2 cellular contexts compared by ENCODE assay signal in genomic region chr12:88037770-88038169, GRCh38.
TF ChIP-seq lines count a peak whose summit lies in the region.

No MANE protein-coding gene starts in this region.

TF ChIP-seq in SK-N-SH, 30 proteins besides CTCF, POLR2A, EP300 and RAD21 (continued from another document):
- no peak for TF ChIP-seq ZBTB33 (IDR thresholded peaks at IDR 0.05; ENCODE audit: borderline replicate concordance, low read depth)
- no peak for TF ChIP-seq POLR2AphosphoS5 (IDR thresholded peaks at IDR 0.05; ENCODE audit: low read depth, low read length)
TF ChIP-seq in SK-N-SH: peak in this region for 0.

TF ChIP-seq in SK-N-SH treated with all-trans-retinoic acid at 6 μM for 48 hours, 23 proteins besides CTCF, POLR2A, EP300 and RAD21:
- TF ChIP-seq POU6F1 (CRISPR knock-in tag; IDR thresholded peaks at IDR 0.05; ENCODE audit: borderline replicate concordance, low read depth) (no peak), ARNTL (CRISPR knock-in tag; IDR thresholded peaks at IDR 0.05; ENCODE audit: borderline replicate concordance, low read depth) (no peak), PATZ1 (CRISPR knock-in tag; IDR thresholded peaks at IDR 0.05; ENCODE audit: borderline replicate concordance) (no peak), SNAI2 (CRISPR knock-in tag; IDR thresholded peaks at IDR 0.05) (no peak), GLIS3 (CRISPR knock-in tag; IDR thresholded peaks at IDR 0.05) (no peak), PPARA (CRISPR knock-in tag; IDR thresholded peaks at IDR 0.05; ENCODE audit: borderline replicate concordance) (no peak), TOX (CRISPR knock-in tag; IDR thresholded peaks at IDR 0.05; ENCODE audit: borderline replicate concordance) (no peak), RARB (CRISPR knock-in tag; IDR thresholded peaks at IDR 0.05) (no peak), TSHZ2 (CRISPR knock-in tag; IDR thresholded peaks at IDR 0.05) (no peak), CREB5 (CRISPR knock-in tag; IDR thresholded peaks at IDR 0.05; ENCODE audit: low read depth) (no peak), CSRNP3 (CRISPR knock-in tag; IDR thresholded peaks at IDR 0.05) (no peak), TCF4 (CRISPR knock-in tag; IDR thresholded peaks at IDR 0.05; ENCODE audit: borderline replicate concordance) (no peak), ISL1 (CRISPR knock-in tag; IDR thresholded peaks at IDR 0.05) (no peak), ZFP3 (CRISPR knock-in tag; IDR thresholded peaks at IDR 0.05) (no peak)
TF ChIP-seq in SK-N-SH treated with all-trans-retinoic acid at 6 μM for 48 hours: peak in this region for 0.
